In the genomic region with DNA sequence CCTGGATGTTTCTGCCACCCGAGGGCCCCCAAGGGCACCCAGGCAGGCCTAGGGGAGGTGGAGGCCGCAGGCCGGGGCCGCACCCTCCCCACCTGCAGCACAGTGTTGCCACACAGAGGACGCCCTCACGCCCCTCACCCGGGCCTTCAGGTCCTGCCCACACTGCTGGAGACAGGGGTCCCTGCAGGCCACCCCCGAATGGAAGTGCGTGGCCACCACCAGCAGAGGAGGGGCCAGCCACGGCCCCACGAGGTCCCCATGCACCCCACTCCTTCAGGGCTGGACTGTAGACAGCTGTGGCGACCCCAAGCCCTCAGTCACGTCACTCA, we compare ENCODE assay signal across 12 cellular contexts. TPM values are rescaled to one million over a fixed set of nuclear protein-coding genes. Genes with fewer than 3 reads are reported as not detected.
DNase-seq lines count a peak whose midpoint lies in the region; ATAC-seq and TF ChIP-seq lines count a peak whose summit lies in the region.
"Had no signal": no experiment of that assay in that cellular context is flagged by ENCODE, and none has a peak within 500 bp of the region (broad histone marks: within the 10 kb centered on the region; RNA-seq: fewer than 3 reads in every experiment).

No MANE protein-coding gene starts in this region.

- H3K27ac Mint-ChIP-seq in chondrocyte (ENCODE audit: unreplicated experiment): no peak overlapping the region

- H3K9me3 Mint-ChIP-seq in chondrocyte (ENCODE audit: low read depth): no peaks in the 10 kb centered on the region
- H3K9me3 Mint-ChIP-seq: activated naive CD4-positive, alpha-beta T cell treated with anti-CD3 and anti-CD28 coated beads, Interleukin-2, amount 50 U/mL, for 72 hours; naive B cell had no signal

- H3K36me3 Mint-ChIP-seq in chondrocyte (ENCODE audit: low read depth): no peaks in the 10 kb centered on the region
- H3K36me3 Mint-ChIP-seq: activated naive CD4-positive, alpha-beta T cell treated with anti-CD3 and anti-CD28 coated beads, Interleukin-2, amount 50 U/mL, for 72 hours; naive B cell had no signal

- H3K27me3 ChIP-seq in heart left ventricle (peaks cover 0 to 5% (median 0%) of the 10 kb centered on the region in 9 donors), aorta (ENCODE audit: control insufficient read depth in 1 of 2, insufficient read depth in 2 of 2, low read length in 1 of 2) (no peaks in the 10 kb centered on the region)

- peaks cover 15% of the 10 kb centered on the region for H3K4me1 Mint-ChIP-seq in chondrocyte (ENCODE audit: low read depth)

- intact Hi-C loops in heart left ventricle (cut with DNase I): loop anchor here in 2 of 10 donors (10.0 kb wide), 1 partner anchor 146 kb away; no protein-coding TSS in a partner anchor
- intact Hi-C loops in Right ventricle myocardium superior (cut with DNase I): no loop called here
- intact Hi-C loops in mucosa of descending colon (cut with DNase I, micrococcal nuclease): no loop called here
- intact Hi-C loops in aorta (cut with DNase I): no loop called here

- no peak for TF ChIP-seq POLR2A in heart left ventricle (IDR thresholded peaks at IDR 0.05)

- H3K27ac ChIP-seq in heart left ventricle (no peak overlapping the region), aorta (ENCODE audit: low read depth in 1 of 2, low read length in 2 of 2) (no peak overlapping the region)

- TF ChIP-seq CTCF in heart left ventricle (IDR thresholded peaks at IDR 0.05) (no peak), chondrocyte (IDR thresholded peaks at IDR 0.05) (no peak), mucosa of descending colon (IDR thresholded peaks at IDR 0.05) (no peak)

- WGBS in heart left ventricle, 4 donors: 73 to 90% (median 89%) methylated on average over 8 to 13 of the region's 13 CpGs
- WGBS in aorta, 2 donors: 92 to 98% methylated on average over 8 to 13 of the region's 13 CpGs

- ATAC-seq in heart left ventricle (no peak), Right ventricle myocardium superior (ENCODE audit: poor library complexity) (no peak), mucosa of descending colon (no peak), aorta (ENCODE audit: low FRiP score) (no peak)
- ATAC-seq: activated naive CD4-positive, alpha-beta T cell treated with anti-CD3 and anti-CD28 coated beads, Interleukin-2, amount 50 U/mL, for 72 hours; Panc1 had no signal

- no peak overlapping the region for H3K4me3 ChIP-seq in heart left ventricle
- no peak overlapping the region for H3K4me3 ChIP-seq in mucosa of descending colon
- no peak overlapping the region for H3K4me3 ChIP-seq in aorta (ENCODE audit: low read length in 2 of 2)

- H3K4me1 ChIP-seq in heart left ventricle (peaks cover 0 to 25% (median 1%) of the 10 kb centered on the region in 12 donors), mucosa of descending colon (ENCODE audit: low read depth) (peaks cover 63% of the 10 kb centered on the region), aorta (ENCODE audit: control insufficient read depth in 1 of 2, insufficient read depth in 2 of 2, low read length in 2 of 2) (no peaks in the 10 kb centered on the region)

- H3K9me3 ChIP-seq in heart left ventricle: no peaks in the 10 kb centered on the region
- no peaks in the 10 kb centered on the region for H3K9me3 ChIP-seq in mucosa of descending colon
- H3K9me3 ChIP-seq in aorta (ENCODE audit: control insufficient read depth, low read length): no peaks in the 10 kb centered on the region

- H3K36me3 ChIP-seq in heart left ventricle (no peaks in the 10 kb centered on the region), mucosa of descending colon (ENCODE audit: low read depth) (no peaks in the 10 kb centered on the region), aorta (ENCODE audit: control insufficient read depth in 1 of 2, insufficient read depth in 2 of 2, low read length in 1 of 2) (no peaks in the 10 kb centered on the region)

- peak in 4 of 5 donors; percentile 3 to 13 (median 8) for DNase-seq in heart left ventricle
- no peak for DNase-seq in Right ventricle myocardium superior
- peak; percentile 75 for DNase-seq in chondrocyte (ENCODE audit: low spot score)
- DNase-seq in mucosa of descending colon: peak; percentile 6 to 53 (median 36)
- DNase-seq in aorta: peak; percentile 46 to 62
- DNase-seq in anterior cingulate cortex (lab: John Stamatoyannopoulos, UW): no peak
- DNase-seq in foreskin melanocyte: no peak
- DNase-seq: Karpas-422, naive B cell, NCI-H2171 had no signal

- H3K4me3 Mint-ChIP-seq in chondrocyte (ENCODE audit: unreplicated experiment): no peak overlapping the region

- H3K27me3 Mint-ChIP-seq in chondrocyte (ENCODE audit: low read depth): no peaks in the 10 kb centered on the region
- H3K27me3 Mint-ChIP-seq: naive B cell had no signal

RNA-seq across cellular contexts. Expression of gene ADAP1, which starts 35.4 kb away (rescaled TPM):
- total RNA-seq in heart left ventricle (10 to 100 TPM in 6 of 9 donors, 1 to 10 TPM in 3; 7.0 to 16.5 (median 12.0) TPM), Right ventricle myocardium superior (6.4 TPM), chondrocyte (3.9 to 7.0 TPM (median 6.7 TPM) in 3 replicates), mucosa of descending colon (100 to 1,000 TPM in 1 of 3 donors, 10 to 100 TPM in 2; 80.7 to 153 (median 98.8) TPM), aorta (10 to 100 TPM; 10.8 to 11.9 TPM)
- polyA plus RNA-seq in heart left ventricle (10 to 100 TPM in 1 of 2 donors, 1 to 10 TPM in 1; 3.1 to 14.0 TPM), aorta (10 to 100 TPM in 1 of 2 donors, 1 to 10 TPM in 1; 4.3 to 16.9 TPM)

RNA-seq across cellular contexts. Expression of gene GET4, which starts 42.7 kb away (rescaled TPM):
- 10 to 100 TPM; 14.6 to 27.3 (median 18.6) TPM for total RNA-seq in heart left ventricle
- polyA plus RNA-seq in heart left ventricle: 10 to 100 TPM; 19.7 to 34.1 TPM
- total RNA-seq in Right ventricle myocardium superior: 20.6 TPM
- 26.8 to 34.7 TPM (median 28.0 TPM) in 3 replicates for total RNA-seq in chondrocyte
- 10 to 100 TPM; 36.9 to 48.8 (median 48.2) TPM for total RNA-seq in mucosa of descending colon
- total RNA-seq in aorta: 10 to 100 TPM; 19.9 to 22.7 TPM
- polyA plus RNA-seq in aorta: 10 to 100 TPM; 16.5 to 58.3 TPM

RNA-seq across cellular contexts. Expression of gene COX19, which starts 56.3 kb away (rescaled TPM):
- total RNA-seq in heart left ventricle: 1 to 10 TPM; 3.1 to 7.8 (median 6.5) TPM
- 1 to 10 TPM; 5.7 to 6.6 TPM for polyA plus RNA-seq in heart left ventricle
- total RNA-seq in Right ventricle myocardium superior: 8.0 TPM
- 9.2 to 9.6 TPM (median 9.5 TPM) in 3 replicates for total RNA-seq in chondrocyte
- total RNA-seq in mucosa of descending colon: 10 to 100 TPM; 14.9 to 20.9 (median 15.8) TPM
- total RNA-seq in aorta: 10 to 100 TPM; 10.8 to 17.0 TPM
- polyA plus RNA-seq in aorta: 1 to 10 TPM; 3.1 to 6.7 TPM

Comparison
In these comparisons a context has a peak if more than half of its experiments do, and no peak if none do; other contexts are left out.
1. DNase-seq: peak in heart left ventricle (4 of 5), chondrocyte (single experiment), mucosa of descending colon (3 of 3) and aorta (2 of 2); none in Right ventricle myocardium superior (single experiment), anterior cingulate cortex (0 of 58) and foreskin melanocyte (single experiment).
2. RNA of gene ADAP1, which starts 35.4 kb away (total RNA-seq): 80.7 to 153 TPM in mucosa of descending colon; 7.0 to 16.5 TPM in heart left ventricle, 10.8 to 11.9 TPM in aorta, 3.9 to 7.0 TPM in chondrocyte and 6.4 TPM in Right ventricle myocardium superior (single experiment); every median in the first group is over 4 times any median in the second.